6 cellular contexts compared by ENCODE assay signal in the genomic region with DNA sequence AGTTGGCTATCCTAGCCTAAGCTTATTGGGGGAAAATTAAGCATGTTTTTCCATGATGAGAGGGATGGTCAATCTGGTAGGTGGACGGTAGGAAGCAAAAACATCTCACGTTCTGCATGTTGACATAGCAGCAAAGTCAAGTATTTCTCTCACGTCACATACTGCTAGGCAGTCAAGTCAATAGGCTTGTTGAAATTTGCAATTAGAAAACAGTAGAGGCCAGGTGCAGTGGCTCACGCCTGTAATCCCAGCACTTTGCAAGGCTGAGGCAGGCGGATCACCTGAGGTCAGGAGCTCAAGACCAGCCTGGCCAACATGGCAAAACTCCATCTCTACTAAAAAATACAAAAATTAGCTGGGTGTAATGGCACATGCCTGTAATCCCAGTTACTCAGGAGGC. TPM values are rescaled to one million over a fixed set of nuclear protein-coding genes. Genes with fewer than 3 reads are reported as not detected.
"Had no signal": no experiment of that assay in that cellular context is flagged by ENCODE, and none has a peak within 500 bp of the region (broad histone marks: within the 10 kb centered on the region; RNA-seq: fewer than 3 reads in every experiment).

No MANE protein-coding gene starts in this region.

RNA-seq across cellular contexts. Expression of a gene that starts 14.9 kb away (rescaled TPM):
- total RNA-seq: epithelial cell of proximal tubule, foreskin keratinocyte, kidney epithelial cell, myocyte had no signal
- polyA plus RNA-seq: fibroblast of lung, foreskin keratinocyte, immature natural killer cell had no signal
